ENCODE assay signal across 19 cellular contexts in genomic region chr9:27151693-27152397, GRCh38. TPM values are rescaled to one million over a fixed set of nuclear protein-coding genes. Genes with fewer than 3 reads are reported as not detected.
DNase-seq lines count a peak whose midpoint lies in the region; ATAC-seq, FAIRE-seq and TF ChIP-seq lines count a peak whose summit lies in the region.
"Had no signal": no experiment of that assay in that cellular context is flagged by ENCODE, and none has a peak within 500 bp of the region (broad histone marks: within the 10 kb centered on the region; RNA-seq: fewer than 3 reads in every experiment).

No MANE protein-coding gene starts in this region.

- CTCF ChIA-PET in activated naive CD4-positive, alpha-beta T cell treated with anti-CD3 and anti-CD28 coated beads, Interleukin-2, amount 10 ng/mL, durations not matched to agents 7 days and 5 days (lab: Charles Lee): interaction anchor here (0.5 kb wide), 1 partner anchor 12 kb away, joined by 3 read pairs; no protein-coding TSS in a partner anchor

- H3K4me3 Mint-ChIP-seq in activated naive CD4-positive, alpha-beta T cell treated with anti-CD3 and anti-CD28 coated beads, Interleukin-2, amount 10 ng/mL, durations not matched to agents 7 days and 5 days: no peak overlapping the region
- H3K4me3 Mint-ChIP-seq in stimulated activated effector memory CD8-positive, alpha-beta T cell treated with anti-CD3 and anti-CD28 coated beads, Interleukin-12 subunit alpha, Interleukin-12 subunit beta, amount 100 ng/mL, for 72 hours: no peak overlapping the region
- H3K4me3 Mint-ChIP-seq: activated CD8-positive, alpha-beta T cell treated with anti-CD3 and anti-CD28 coated beads for 36 hours; activated naive CD4-positive, alpha-beta T cell treated with anti-CD3 and anti-CD28 coated beads for 36 hours; T-helper 2 cell treated with Interferon-gamma antibody and Interleukin-4, amounts not matched to agents 5 μg/mL and 100 μg/mL, for 36 hours had no signal

- H3K4me3 ChIP-seq in left ventricle myocardium inferior: no peak overlapping the region
- H3K4me3 ChIP-seq in cardiac fibroblast (replicated peaks in 1 of 2; ENCODE audit: low read depth in 2 of 2, low read length in 2 of 2): no peak overlapping the region
- H3K4me3 ChIP-seq: HAP-1, K562, tibial nerve had no signal

- peak; percentile 97 for FAIRE-seq in urothelium cell line (lab: Jason Lieb, UNC)
- FAIRE-seq: A204.1, K562 had no signal

- H3K9me3 ChIP-seq in left ventricle myocardium inferior (replicated peaks): no peaks in the 10 kb centered on the region
- H3K9me3 ChIP-seq: HAP-1, tibial nerve had no signal

- no peaks in the 10 kb centered on the region for H3K36me3 ChIP-seq in left ventricle myocardium inferior
- H3K36me3 ChIP-seq: HAP-1, tibial nerve had no signal

- no peaks in the 10 kb centered on the region for H3K27me3 Mint-ChIP-seq in activated naive CD4-positive, alpha-beta T cell treated with anti-CD3 and anti-CD28 coated beads, Interleukin-2, amount 10 ng/mL, durations not matched to agents 7 days and 5 days
- H3K27me3 Mint-ChIP-seq: activated CD8-positive, alpha-beta T cell treated with anti-CD3 and anti-CD28 coated beads for 36 hours had no signal

- no peaks in the 10 kb centered on the region for H3K9me3 Mint-ChIP-seq in activated naive CD4-positive, alpha-beta T cell treated with anti-CD3 and anti-CD28 coated beads, Interleukin-2, amount 10 ng/mL, durations not matched to agents 7 days and 5 days
- no peaks in the 10 kb centered on the region for H3K9me3 Mint-ChIP-seq in stimulated activated effector memory CD8-positive, alpha-beta T cell treated with anti-CD3 and anti-CD28 coated beads, Interleukin-12 subunit alpha, Interleukin-12 subunit beta, amount 100 ng/mL, for 72 hours
- H3K9me3 Mint-ChIP-seq: activated CD8-positive, alpha-beta T cell treated with anti-CD3 and anti-CD28 coated beads for 36 hours; activated naive CD4-positive, alpha-beta T cell treated with anti-CD3 and anti-CD28 coated beads for 36 hours; T-helper 2 cell treated with Interferon-gamma antibody and Interleukin-4, amounts not matched to agents 5 μg/mL and 100 μg/mL, for 36 hours had no signal

- DNase-seq in left ventricle myocardium inferior (no peak), Right ventricle myocardium superior (no peak), cardiac fibroblast (ENCODE audit: low read depth in 2 of 2) (peak; percentile 81 to 85), kidney glomerular epithelial cell (lab: John Stamatoyannopoulos, UW) (peak; percentile 53), urothelium cell line (ENCODE audit: low spot score) (peak; percentile 67), NCI-H2196 treated with DMSO at 0.1 percent for 48 hours (lab: John Stamatoyannopoulos, UW; ENCODE audit: unreplicated experiment) (no peak)
- no peak for DNase-seq in activated naive CD4-positive, alpha-beta T cell treated with anti-CD3 and anti-CD28 coated beads, Interleukin-2, amount 10 ng/mL, durations not matched to agents 7 days and 5 days
- no peak for DNase-seq in stimulated activated effector memory CD8-positive, alpha-beta T cell treated with anti-CD3 and anti-CD28 coated beads, Interleukin-12 subunit alpha, Interleukin-12 subunit beta, amount 100 ng/mL, for 72 hours (ENCODE audit: low spot score in 2 of 2)
- DNase-seq: activated CD8-positive, alpha-beta T cell treated with anti-CD3 and anti-CD28 coated beads for 36 hours; activated naive CD4-positive, alpha-beta T cell treated with anti-CD3 and anti-CD28 coated beads for 36 hours; DMS 273 treated with DMSO at 0.1 percent for 48 hours; midbrain; NCI-H2081; right cardiac atrium had no signal

- H3K4me1 ChIP-seq in left ventricle myocardium inferior: peaks cover 45% of the 10 kb centered on the region
- H3K4me1 ChIP-seq: HAP-1 had no signal

- H3K27ac ChIP-seq in left ventricle myocardium inferior (replicated peaks): peak overlapping the region; percentile 52

- intact Hi-C loops in left ventricle myocardium inferior (cut with micrococcal nuclease) (loop anchor here (5.0 kb wide), 1 partner anchor 50 kb away; no protein-coding TSS in a partner anchor), Right ventricle myocardium superior (cut with DNase I) (no loop called here)

- no peaks in the 10 kb centered on the region for H3K27me3 ChIP-seq in left ventricle myocardium inferior (ENCODE audit: low read depth)
- H3K27me3 ChIP-seq: tibial nerve had no signal

- TF ChIP-seq CTCF in left ventricle myocardium inferior (IDR thresholded peaks at IDR 0.05; ENCODE audit: borderline replicate concordance) (no peak), cardiac fibroblast (IDR thresholded peaks at IDR 0.05; ENCODE audit: low read depth, low read length) (no peak)

- no peaks in the 10 kb centered on the region for H3K4me1 Mint-ChIP-seq in activated naive CD4-positive, alpha-beta T cell treated with anti-CD3 and anti-CD28 coated beads, Interleukin-2, amount 10 ng/mL, durations not matched to agents 7 days and 5 days
- no peaks in the 10 kb centered on the region for H3K4me1 Mint-ChIP-seq in stimulated activated effector memory CD8-positive, alpha-beta T cell treated with anti-CD3 and anti-CD28 coated beads, Interleukin-12 subunit alpha, Interleukin-12 subunit beta, amount 100 ng/mL, for 72 hours

- H3K27ac Mint-ChIP-seq in activated naive CD4-positive, alpha-beta T cell treated with anti-CD3 and anti-CD28 coated beads, Interleukin-2, amount 10 ng/mL, durations not matched to agents 7 days and 5 days: no peak overlapping the region
- no peak overlapping the region for H3K27ac Mint-ChIP-seq in stimulated activated effector memory CD8-positive, alpha-beta T cell treated with anti-CD3 and anti-CD28 coated beads, Interleukin-12 subunit alpha, Interleukin-12 subunit beta, amount 100 ng/mL, for 72 hours
- H3K27ac Mint-ChIP-seq: activated CD8-positive, alpha-beta T cell treated with anti-CD3 and anti-CD28 coated beads for 36 hours; activated naive CD4-positive, alpha-beta T cell treated with anti-CD3 and anti-CD28 coated beads for 36 hours; T-helper 2 cell treated with Interferon-gamma antibody and Interleukin-4, amounts not matched to agents 5 μg/mL and 100 μg/mL, for 36 hours had no signal

- H3K36me3 Mint-ChIP-seq in activated naive CD4-positive, alpha-beta T cell treated with anti-CD3 and anti-CD28 coated beads, Interleukin-2, amount 10 ng/mL, durations not matched to agents 7 days and 5 days: no peaks in the 10 kb centered on the region
- no peaks in the 10 kb centered on the region for H3K36me3 Mint-ChIP-seq in stimulated activated effector memory CD8-positive, alpha-beta T cell treated with anti-CD3 and anti-CD28 coated beads, Interleukin-12 subunit alpha, Interleukin-12 subunit beta, amount 100 ng/mL, for 72 hours

- no peak for ATAC-seq in Right ventricle myocardium superior (ENCODE audit: poor library complexity)
- no peak for ATAC-seq in stimulated activated effector memory CD8-positive, alpha-beta T cell treated with anti-CD3 and anti-CD28 coated beads, Interleukin-12 subunit alpha, Interleukin-12 subunit beta, amount 100 ng/mL, for 72 hours
- ATAC-seq: activated CD8-positive, alpha-beta T cell treated with anti-CD3 and anti-CD28 coated beads for 36 hours; K562 had no signal

RNA-seq across cellular contexts. Expression of gene TEK, which starts 42.8 kb away (rescaled TPM):
- total RNA-seq in left ventricle myocardium inferior (21.7 TPM), Right ventricle myocardium superior (19.1 TPM)
- total RNA-seq: activated CD8-positive, alpha-beta T cell treated with anti-CD3 and anti-CD28 coated beads for 36 hours; activated naive CD4-positive, alpha-beta T cell treated with anti-CD3 and anti-CD28 coated beads for 36 hours had no signal

Comparison
In these comparisons a context has a peak if more than half of its experiments do, and no peak if none do; other contexts are left out.
1. DNase-seq: peak in cardiac fibroblast (2 of 2), kidney glomerular epithelial cell (single experiment) and urothelium cell line (single experiment); none in left ventricle myocardium inferior (single experiment), Right ventricle myocardium superior (single experiment), NCI-H2196 treated with DMSO at 0.1 percent for 48 hours (single experiment), activated naive CD4-positive, alpha-beta T cell treated with anti-CD3 and anti-CD28 coated beads, Interleukin-2, amount 10 ng/mL, durations not matched to agents 7 days and 5 days (single experiment) and stimulated activated effector memory CD8-positive, alpha-beta T cell treated with anti-CD3 and anti-CD28 coated beads, Interleukin-12 subunit alpha, Interleukin-12 subunit beta, amount 100 ng/mL, for 72 hours (0 of 2).